In the genomic region with DNA sequence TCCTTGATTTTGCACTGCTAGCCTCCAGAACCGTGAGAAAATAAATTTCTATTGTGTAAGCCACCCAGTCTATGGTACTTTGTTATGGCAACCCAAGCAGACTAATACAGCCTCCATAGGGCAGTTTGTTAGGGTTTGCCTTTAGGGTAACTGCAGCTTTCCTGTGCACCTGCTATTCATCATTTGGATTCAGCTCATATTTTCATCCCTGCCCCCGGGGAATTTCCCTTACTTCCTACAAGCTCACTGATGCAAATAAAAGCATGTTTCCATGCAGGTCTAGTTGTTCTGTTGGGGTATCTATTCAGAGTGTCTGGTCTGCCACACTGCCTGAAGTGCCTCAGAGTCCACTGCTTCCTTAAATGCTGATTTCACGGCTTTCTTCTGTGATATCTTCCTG, we compare ENCODE assay signal across 1 cellular context.
TF ChIP-seq lines count a peak whose summit lies in the region.

No MANE protein-coding gene starts in this region.

TF ChIP-seq in endothelial cell of umbilical vein, 7 proteins besides CTCF, POLR2A, EP300 and RAD21:
- TF ChIP-seq POLR2AphosphoS5 (IDR thresholded peaks at IDR 0.05; ENCODE audit: insufficient read depth, low read depth, low read length) (no peak), EZH2 (IDR thresholded peaks at IDR 0.05; ENCODE audit: borderline replicate concordance, low read depth, low read length, severe bottlenecking) (no peak), MYC (IDR thresholded peaks at IDR 0.05; ENCODE audit: low read depth, low read length) (no peak), JUN (IDR thresholded peaks at IDR 0.05; ENCODE audit: borderline replicate concordance, insufficient read depth, insufficient read length, low read depth) (no peak), FOS (IDR thresholded peaks at IDR 0.05; ENCODE audit: borderline replicate concordance, insufficient read depth, low read length) (no peak), GATA2 (IDR thresholded peaks at IDR 0.05; ENCODE audit: insufficient read depth, insufficient read length, low read depth, low read length) (no peak)
- TF ChIP-seq, protein P1, sequence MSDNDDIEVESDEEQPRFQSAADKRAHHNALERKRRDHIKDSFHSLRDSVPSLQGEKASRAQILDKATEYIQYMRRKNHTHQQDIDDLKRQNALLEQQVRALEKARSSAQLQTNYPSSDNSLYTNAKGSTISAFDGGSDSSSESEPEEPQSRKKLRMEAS (IDR thresholded peaks at IDR 0.05; ENCODE audit: insufficient read depth, insufficient read length), result no peak
